In genomic region chr3:177441813-177442646, GRCh38 we compare ENCODE assay signal across 8 cellular contexts.
DNase-seq lines count a peak whose midpoint lies in the region; ATAC-seq and TF ChIP-seq lines count a peak whose summit lies in the region.

No MANE protein-coding gene starts in this region.

- ATAC-seq in GM18520 (IDR thresholded peaks at IDR 0.05; ENCODE audit: unreplicated experiment) (peak; percentile 97), HG02623 (IDR thresholded peaks at IDR 0.05; ENCODE audit: unreplicated experiment) (peak; percentile 96)
- no peak for ATAC-seq in naive thymus-derived CD8-positive, alpha-beta T cell

- H3K4me1 ChIP-seq in neutrophil (ENCODE audit: control insufficient read depth in 1 of 2, insufficient read depth in 1 of 2, low read depth in 1 of 2, low read length in 1 of 2), result peaks cover 24 to 41% of the 10 kb centered on the region in 2 experiments

- no peaks in the 10 kb centered on the region for H3K9me3 Mint-ChIP-seq in naive thymus-derived CD8-positive, alpha-beta T cell

- H3K27me3 ChIP-seq in neutrophil, result no peaks in the 10 kb centered on the region

- no peaks in the 10 kb centered on the region for H3K27me3 Mint-ChIP-seq in naive thymus-derived CD8-positive, alpha-beta T cell

- DNase-seq in NB4 (ENCODE audit: low read depth) (peak; percentile 58), SHP77 (lab: John Stamatoyannopoulos, UW) (no peak), NCI-H1105 treated with DMSO at 0.1 percent for 48 hours (lab: John Stamatoyannopoulos, UW) (no peak), amniotic stem cell (lab: John Stamatoyannopoulos, UW) (no peak)
- no peak for DNase-seq in naive thymus-derived CD8-positive, alpha-beta T cell

- peaks cover 0 to 13% (median 0%) of the 10 kb centered on the region in 4 donors for H3K4me1 Mint-ChIP-seq in naive thymus-derived CD8-positive, alpha-beta T cell

- no peak overlapping the region for H3K4me3 Mint-ChIP-seq in naive thymus-derived CD8-positive, alpha-beta T cell

- no peaks in the 10 kb centered on the region for H3K36me3 Mint-ChIP-seq in naive thymus-derived CD8-positive, alpha-beta T cell

- H3K27ac ChIP-seq in neutrophil, result peak overlapping the region; percentile 77

- POLR2A ChIA-PET in naive thymus-derived CD8-positive, alpha-beta T cell (lab: Charles Lee), result no interaction called here

- H3K27ac Mint-ChIP-seq in naive thymus-derived CD8-positive, alpha-beta T cell, result peak overlapping the region in 1 of 10 donors; percentile 1

- no peaks in the 10 kb centered on the region for H3K36me3 ChIP-seq in neutrophil

- H3K4me3 ChIP-seq in NB4 (ENCODE audit: low read depth, low read length) (no peak overlapping the region), neutrophil (ENCODE audit: low read depth in 1 of 2, low read length in 1 of 2) (peak overlapping the region in 1 of 2 experiments; percentile 4)

- TF ChIP-seq POLR2A in NB4 (IDR thresholded peaks at IDR 0.05; ENCODE audit: extremely low read depth, insufficient read length), result no peak

- TF ChIP-seq CTCF in NB4 (IDR thresholded peaks at IDR 0.05; ENCODE audit: low read depth, low read length), result no peak
- TF ChIP-seq CTCF in neutrophil (IDR thresholded peaks at IDR 0.05), result no peak

- no peaks in the 10 kb centered on the region for H3K9me3 ChIP-seq in neutrophil

Comparison
In these comparisons a context has a peak if more than half of its experiments do, and no peak if none do; other contexts are left out.
1. ATAC-seq: peak in GM18520 (single experiment) and HG02623 (single experiment); none in naive thymus-derived CD8-positive, alpha-beta T cell (0 of 2).